In genomic region chr15:73906346-73907017, GRCh38 we compare ENCODE assay signal across 1 cellular context.
A peak's percentile ranks its signal among the peaks of the same experiment; 100 is the strongest.
TF ChIP-seq lines count a peak whose summit lies in the region.

No MANE protein-coding gene starts in this region.

TF ChIP-seq in IMR-90, 13 proteins besides CTCF, POLR2A, EP300 and RAD21:
- TF ChIP-seq SMC3 (IDR thresholded peaks at IDR 0.05; ENCODE audit: low read depth, low read length) = no peak
- 0 out of 2 replicates have a peak, but pooled peaks have one; percentile 19 for TF ChIP-seq USF2 (IDR thresholded peaks at IDR 0.05; ENCODE audit: low read depth, low read length)
- TF ChIP-seq RFX5 (IDR thresholded peaks at IDR 0.05; ENCODE audit: low read depth, low read length) = no peak
- TF ChIP-seq NFE2L2 (IDR thresholded peaks at IDR 0.05; ENCODE audit: low read depth, low read length) = no peak
- TF ChIP-seq MAZ (IDR thresholded peaks at IDR 0.05; ENCODE audit: borderline replicate concordance, low read depth, low read length) = no peak
- no peak for TF ChIP-seq ELK1 (IDR thresholded peaks at IDR 0.05; ENCODE audit: borderline replicate concordance, low read depth, low read length)
- no peak for TF ChIP-seq BHLHE40 (IDR thresholded peaks at IDR 0.05; ENCODE audit: low read depth, low read length)
- TF ChIP-seq RCOR1 (IDR thresholded peaks at IDR 0.05; ENCODE audit: insufficient replicate concordance, low read length) = no peak
- no peak for TF ChIP-seq CHD1 (IDR thresholded peaks at IDR 0.05; ENCODE audit: low read depth, low read length)
- TF ChIP-seq FOS (IDR thresholded peaks at IDR 0.05; ENCODE audit: low read depth, low read length) = peak; percentile 67
- TF ChIP-seq CEBPB (IDR thresholded peaks at IDR 0.05; ENCODE audit: low read depth, low read length) = no peak
- peak; percentile 53 for TF ChIP-seq MAFK (IDR thresholded peaks at IDR 0.05; ENCODE audit: low read depth, low read length)
- TF ChIP-seq MXI1 (IDR thresholded peaks at IDR 0.05; ENCODE audit: borderline replicate concordance, low read depth, low read length) = no peak
